In the genomic region with DNA sequence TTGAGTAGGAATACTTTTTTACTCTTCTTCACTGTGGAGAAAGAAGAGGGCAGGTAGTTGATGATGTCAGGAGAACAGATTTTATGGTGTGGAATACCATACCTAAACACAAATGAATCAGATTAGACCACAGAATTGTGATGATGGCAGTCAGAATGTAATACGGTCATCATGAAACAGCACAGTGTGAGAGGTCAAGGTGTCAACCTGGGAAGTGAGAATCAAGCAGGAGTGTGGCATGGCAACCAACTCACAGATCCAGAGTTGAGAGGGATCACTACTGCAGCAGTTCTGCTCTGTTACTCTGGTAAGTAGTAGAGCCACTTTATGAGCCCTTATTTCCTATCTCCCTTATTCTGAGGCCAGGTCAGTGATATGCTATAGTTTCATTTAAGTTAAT, we compare ENCODE assay signal across 1 cellular context.
TF ChIP-seq lines count a peak whose summit lies in the region.

No MANE protein-coding gene starts in this region.

TF ChIP-seq in WTC11, 78 proteins besides CTCF, POLR2A, EP300 and RAD21:
- TF ChIP-seq, protein P1, sequence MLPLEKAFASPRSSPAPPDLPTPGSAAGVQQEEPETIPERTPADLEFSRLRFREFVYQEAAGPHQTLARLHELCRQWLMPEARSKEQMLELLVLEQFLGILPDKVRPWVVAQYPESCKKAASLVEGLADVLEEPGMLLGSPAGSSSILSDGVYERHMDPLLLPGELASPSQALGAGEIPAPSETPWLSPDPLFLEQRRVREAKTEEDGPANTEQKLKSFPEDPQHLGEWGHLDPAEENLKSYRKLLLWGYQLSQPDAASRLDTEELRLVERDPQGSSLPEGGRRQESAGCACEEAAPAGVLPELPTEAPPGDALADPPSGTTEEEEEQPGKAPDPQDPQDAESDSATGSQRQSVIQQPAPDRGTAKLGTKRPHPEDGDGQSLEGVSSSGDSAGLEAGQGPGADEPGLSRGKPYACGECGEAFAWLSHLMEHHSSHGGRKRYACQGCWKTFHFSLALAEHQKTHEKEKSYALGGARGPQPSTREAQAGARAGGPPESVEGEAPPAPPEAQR (CRISPR knock-in tag; IDR thresholded peaks at IDR 0.05), result no peak
- TF ChIP-seq ZNF671 (CRISPR knock-in tag; IDR thresholded peaks at IDR 0.05), result no peak
- no peak for TF ChIP-seq TEAD1 (CRISPR knock-in tag; IDR thresholded peaks at IDR 0.05)
- no peak for TF ChIP-seq ELF4 (CRISPR knock-in tag; IDR thresholded peaks at IDR 0.05; ENCODE audit: low read depth)
- TF ChIP-seq, protein P2, sequence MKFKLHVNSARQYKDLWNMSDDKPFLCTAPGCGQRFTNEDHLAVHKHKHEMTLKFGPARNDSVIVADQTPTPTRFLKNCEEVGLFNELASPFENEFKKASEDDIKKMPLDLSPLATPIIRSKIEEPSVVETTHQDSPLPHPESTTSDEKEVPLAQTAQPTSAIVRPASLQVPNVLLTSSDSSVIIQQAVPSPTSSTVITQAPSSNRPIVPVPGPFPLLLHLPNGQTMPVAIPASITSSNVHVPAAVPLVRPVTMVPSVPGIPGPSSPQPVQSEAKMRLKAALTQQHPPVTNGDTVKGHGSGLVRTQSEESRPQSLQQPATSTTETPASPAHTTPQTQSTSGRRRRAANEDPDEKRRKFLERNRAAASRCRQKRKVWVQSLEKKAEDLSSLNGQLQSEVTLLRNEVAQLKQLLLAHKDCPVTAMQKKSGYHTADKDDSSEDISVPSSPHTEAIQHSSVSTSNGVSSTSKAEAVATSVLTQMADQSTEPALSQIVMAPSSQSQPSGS (CRISPR knock-in tag; IDR thresholded peaks at IDR 0.05; ENCODE audit: borderline replicate concordance, low read depth), result no peak
- no peak for TF ChIP-seq PRRX2 (CRISPR knock-in tag; IDR thresholded peaks at IDR 0.05)
- TF ChIP-seq CBFB (CRISPR knock-in tag; IDR thresholded peaks at IDR 0.05; ENCODE audit: low read depth), result no peak
- TF ChIP-seq ZNF416 (CRISPR knock-in tag; IDR thresholded peaks at IDR 0.05), result no peak
- TF ChIP-seq NR2C2 (CRISPR knock-in tag; IDR thresholded peaks at IDR 0.05), result no peak
- TF ChIP-seq, protein P3, sequence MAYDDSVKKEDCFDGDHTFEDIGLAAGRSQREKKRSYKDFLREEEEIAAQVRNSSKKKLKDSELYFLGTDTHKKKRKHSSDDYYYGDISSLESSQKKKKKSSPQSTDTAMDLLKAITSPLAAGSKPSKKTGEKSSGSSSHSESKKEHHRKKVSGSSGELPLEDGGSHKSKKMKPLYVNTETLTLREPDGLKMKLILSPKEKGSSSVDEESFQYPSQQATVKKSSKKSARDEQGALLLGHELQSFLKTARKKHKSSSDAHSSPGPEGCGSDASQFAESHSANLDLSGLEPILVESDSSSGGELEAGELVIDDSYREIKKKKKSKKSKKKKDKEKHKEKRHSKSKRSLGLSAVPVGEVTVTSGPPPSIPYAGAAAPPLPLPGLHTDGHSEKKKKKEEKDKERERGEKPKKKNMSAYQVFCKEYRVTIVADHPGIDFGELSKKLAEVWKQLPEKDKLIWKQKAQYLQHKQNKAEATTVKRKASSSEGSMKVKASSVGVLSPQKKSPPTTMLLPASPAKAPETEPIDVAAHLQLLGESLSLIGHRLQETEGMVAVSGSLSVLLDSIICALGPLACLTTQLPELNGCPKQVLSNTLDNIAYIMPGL (CRISPR knock-in tag; IDR thresholded peaks at IDR 0.05), result no peak
- TF ChIP-seq, protein P4, sequence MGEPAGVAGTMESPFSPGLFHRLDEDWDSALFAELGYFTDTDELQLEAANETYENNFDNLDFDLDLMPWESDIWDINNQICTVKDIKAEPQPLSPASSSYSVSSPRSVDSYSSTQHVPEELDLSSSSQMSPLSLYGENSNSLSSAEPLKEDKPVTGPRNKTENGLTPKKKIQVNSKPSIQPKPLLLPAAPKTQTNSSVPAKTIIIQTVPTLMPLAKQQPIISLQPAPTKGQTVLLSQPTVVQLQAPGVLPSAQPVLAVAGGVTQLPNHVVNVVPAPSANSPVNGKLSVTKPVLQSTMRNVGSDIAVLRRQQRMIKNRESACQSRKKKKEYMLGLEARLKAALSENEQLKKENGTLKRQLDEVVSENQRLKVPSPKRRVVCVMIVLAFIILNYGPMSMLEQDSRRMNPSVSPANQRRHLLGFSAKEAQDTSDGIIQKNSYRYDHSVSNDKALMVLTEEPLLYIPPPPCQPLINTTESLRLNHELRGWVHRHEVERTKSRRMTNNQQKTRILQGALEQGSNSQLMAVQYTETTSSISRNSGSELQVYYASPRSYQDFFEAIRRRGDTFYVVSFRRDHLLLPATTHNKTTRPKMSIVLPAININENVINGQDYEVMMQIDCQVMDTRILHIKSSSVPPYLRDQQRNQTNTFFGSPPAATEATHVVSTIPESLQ (CRISPR knock-in tag; IDR thresholded peaks at IDR 0.05), result no peak
- TF ChIP-seq FOXK1 (CRISPR knock-in tag; IDR thresholded peaks at IDR 0.05), result no peak
- TF ChIP-seq, protein P5, sequence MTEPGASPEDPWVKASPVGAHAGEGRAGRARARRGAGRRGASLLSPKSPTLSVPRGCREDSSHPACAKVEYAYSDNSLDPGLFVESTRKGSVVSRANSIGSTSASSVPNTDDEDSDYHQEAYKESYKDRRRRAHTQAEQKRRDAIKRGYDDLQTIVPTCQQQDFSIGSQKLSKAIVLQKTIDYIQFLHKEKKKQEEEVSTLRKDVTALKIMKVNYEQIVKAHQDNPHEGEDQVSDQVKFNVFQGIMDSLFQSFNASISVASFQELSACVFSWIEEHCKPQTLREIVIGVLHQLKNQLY (CRISPR knock-in tag; IDR thresholded peaks at IDR 0.05), result no peak
